In genomic region chr18:74064510-74064909, GRCh38 we compare ENCODE assay signal across 1 cellular context.
TF ChIP-seq lines count a peak whose summit lies in the region.

No MANE protein-coding gene starts in this region.

TF ChIP-seq in IMR-90, 13 proteins besides CTCF, POLR2A, EP300 and RAD21 (continued from another document):
- TF ChIP-seq USF2 (IDR thresholded peaks at IDR 0.05; ENCODE audit: low read depth, low read length) (no peak), RCOR1 (IDR thresholded peaks at IDR 0.05; ENCODE audit: insufficient replicate concordance, low read length) (no peak), RFX5 (IDR thresholded peaks at IDR 0.05; ENCODE audit: low read depth, low read length) (no peak), BHLHE40 (IDR thresholded peaks at IDR 0.05; ENCODE audit: low read depth, low read length) (no peak; the same call in 1 of the 2 replicates), MAFK (IDR thresholded peaks at IDR 0.05; ENCODE audit: low read depth, low read length) (no peak), NFE2L2 (IDR thresholded peaks at IDR 0.05; ENCODE audit: low read depth, low read length) (no peak), MAZ (IDR thresholded peaks at IDR 0.05; ENCODE audit: borderline replicate concordance, low read depth, low read length) (no peak), SMC3 (IDR thresholded peaks at IDR 0.05; ENCODE audit: low read depth, low read length) (no peak), CHD1 (IDR thresholded peaks at IDR 0.05; ENCODE audit: low read depth, low read length) (no peak), CEBPB (IDR thresholded peaks at IDR 0.05; ENCODE audit: low read depth, low read length) (no peak)
